ENCODE assay signal across 8 cellular contexts in genomic region chr3:32296251-32297204, GRCh38. TPM values are rescaled to one million over a fixed set of nuclear protein-coding genes. Genes with fewer than 3 reads are reported as not detected.
A peak's percentile ranks its signal among the peaks of the same experiment; 100 is the strongest.
DNase-seq lines count a peak whose midpoint lies in the region; TF ChIP-seq lines count a peak whose summit lies in the region.

No MANE protein-coding gene starts in this region.

- no peaks in the 10 kb centered on the region for H3K27me3 ChIP-seq in H7 (ENCODE audit: control insufficient read depth, insufficient read depth, low read length)
- H3K27me3 ChIP-seq in dorsolateral prefrontal cortex, result no peaks in the 10 kb centered on the region

- peak overlapping the region in 1 of 59 donors; percentile 45 for H3K27ac ChIP-seq in dorsolateral prefrontal cortex

- TF ChIP-seq CTCF in dorsolateral prefrontal cortex (IDR thresholded peaks at IDR 0.05 in 54 of 56, conservative IDR thresholded peaks at IDR 0.05 in 2 of 56; ENCODE audit: low read depth in 1 of 56, partially characterized antibody in 56 of 56) (peak; percentile 68 to 94 (median 87)), lower leg skin (IDR thresholded peaks at IDR 0.05) (peak in 1 of 3 donors; percentile 81)

- H3K4me3 ChIP-seq in H7 (ENCODE audit: insufficient read depth, low read depth, low read length), result no peak overlapping the region
- H3K4me3 ChIP-seq in dorsolateral prefrontal cortex, result no peak overlapping the region
- H3K4me3 ChIP-seq in lower leg skin (ENCODE audit: low read depth, poor library complexity, severe bottlenecking), result no peak overlapping the region

- no peaks in the 10 kb centered on the region for H3K36me3 ChIP-seq in H7 (replicated peaks; ENCODE audit: control insufficient read depth, insufficient read depth, low read length)

- 18 to 22% methylated on average over 8 of the region's 8 CpGs for WGBS in lower leg skin, 2 donors

- DNase-seq in DMS114 treated with DMSO at 0.1 percent for 48 hours (lab: John Stamatoyannopoulos, UW; ENCODE audit: unreplicated experiment) (peak; percentile 38), H7 (peak; percentile 66), NCI-H446 (lab: John Stamatoyannopoulos, UW) (peak; percentile 10 to 47), dorsolateral prefrontal cortex (peak; percentile 21 to 75 (median 57)), lower leg skin (ENCODE audit: low spot score in 2 of 2) (peak; percentile 40 to 91), DMS79 treated with DMSO at 0.1 percent for 48 hours (lab: John Stamatoyannopoulos, UW) (no peak)
- peak; percentile 43 to 51 for DNase-seq in activated CD4-positive, alpha-beta T cell treated with anti-CD3 and anti-CD28 coated beads, Interleukin-2, amount 50 U/mL, for 4 hours
- DNase-seq in stimulated activated CD8-positive, alpha-beta memory T cell treated with anti-CD3 and anti-CD28 coated beads, Interleukin-12 subunit alpha, Interleukin-12 subunit beta, amount 100 ng/mL, for 4 hours (ENCODE audit: low read depth), result peak; percentile 21

- intact Hi-C loops in dorsolateral prefrontal cortex (cut with DNase I) (loop anchor here (2.0 to 10.0 kb wide), 5 partner anchors 41 to 368 kb away; no protein-coding TSS in a partner anchor), lower leg skin (cut with DNase I; ENCODE audit: low total_unique reads) (no loop called here)

- no peak for TF ChIP-seq POLR2A in lower leg skin (IDR thresholded peaks at IDR 0.05)

RNA-seq across cellular contexts. Expression of gene CMTM8, which starts 58.0 kb away (rescaled TPM):
- 1.7 and 4.2 TPM in 2 replicates for total RNA-seq in H7 (2014; rRNA removed; shearing (Covaris generic))
- total RNA-seq in dorsolateral prefrontal cortex (10 to 100 TPM in 1 of 120 experiments, 1 to 10 TPM in 117, under 1 TPM in 2; 0.81 to 11.7 (median 3.1) TPM), lower leg skin (10 to 100 TPM; 11.0 to 24.7 (median 15.5) TPM)
